13 cellular contexts compared by ENCODE assay signal in the genomic region with DNA sequence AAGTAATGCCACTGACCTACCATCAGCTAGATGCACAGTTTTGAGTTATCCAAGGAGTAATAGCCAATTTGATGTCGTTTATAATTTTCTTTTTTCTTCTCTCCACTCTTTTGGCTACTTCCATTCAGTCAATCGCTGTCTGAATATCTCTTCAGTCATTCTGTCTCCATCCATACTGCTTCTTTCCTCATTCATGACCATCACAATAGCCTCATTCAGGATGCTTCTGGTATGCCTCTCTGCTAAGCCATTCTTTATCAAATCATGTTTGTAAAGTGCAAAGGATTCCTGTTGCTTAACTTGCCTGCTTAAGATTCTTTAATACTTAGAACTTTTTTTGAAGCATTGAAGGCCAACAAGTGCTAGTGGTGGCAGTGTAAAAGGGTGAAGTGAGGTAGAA. TPM values are rescaled to one million over a fixed set of nuclear protein-coding genes. Genes with fewer than 3 reads are reported as not detected.
A peak's percentile ranks its signal among the peaks of the same experiment; 100 is the strongest.
DNase-seq lines count a peak whose midpoint lies in the region; ATAC-seq lines count a peak whose summit lies in the region.
"Had no signal": no experiment of that assay in that cellular context is flagged by ENCODE, and none has a peak within 500 bp of the region (broad histone marks: within the 10 kb centered on the region; RNA-seq: fewer than 3 reads in every experiment).

No MANE protein-coding gene starts in this region.

- peaks cover 64% of the 10 kb centered on the region for H3K36me3 ChIP-seq in SJCRH30

- ATAC-seq in HG03460 (IDR thresholded peaks at IDR 0.05; ENCODE audit: unreplicated experiment) = no peak
- ATAC-seq: CD8-positive, alpha-beta T cell had no signal

- H3K4me3 ChIP-seq in SJCRH30 = no peak overlapping the region

- H3K27ac ChIP-seq in SJCRH30 = no peak overlapping the region
- H3K27ac ChIP-seq: 22Rv1 had no signal

- in situ Hi-C loops in SK-MEL-5 (cut with HindIII; ENCODE audit: low pct_unique_long_range_greater_than_20kb, low sequenced_read_pairs) = no loop called here

- DNase-seq in COLO829 (ENCODE audit: low spot score) (peak; percentile 48), SK-MEL-5 (ENCODE audit: low read depth, low spot score) (peak; percentile 45), globus pallidus (ENCODE audit: low spot score) (peak; percentile 16), midbrain (lab: John Stamatoyannopoulos, UW) (peak; percentile 16), islet precursor cell (no peak), NCI-H146 treated with DMSO at 0.1 percent for 48 hours (lab: John Stamatoyannopoulos, UW; ENCODE audit: unreplicated experiment) (no peak), SJCRH30 (no peak)
- DNase-seq: Caco-2; CD8-positive, alpha-beta T cell; DND-41; GDM1 had no signal

- H3K9me3 ChIP-seq in SJCRH30 (replicated peaks) = no peaks in the 10 kb centered on the region
- H3K9me3 ChIP-seq: Caco-2 had no signal

- H3K4me1 ChIP-seq in SJCRH30 = no peaks in the 10 kb centered on the region
- H3K4me1 ChIP-seq: Caco-2 had no signal

- no peaks in the 10 kb centered on the region for H3K27me3 ChIP-seq in SJCRH30

RNA-seq across cellular contexts. Expression of gene TYW3, which starts 20.2 kb away (rescaled TPM):
- total RNA-seq in SK-MEL-5 (2014; rRNA removed; shearing (Covaris generic)) = 22.6 and 30.5 TPM in 2 replicates
- polyA plus RNA-seq in SK-MEL-5 (2015; cell fraction: cytosol; rRNA removed) = 16.1 TPM in 2 replicates
- 39.7 and 43.3 TPM in 2 replicates for polyA plus RNA-seq in SK-MEL-5 (2015; cell fraction: nucleus; rRNA removed)
- total RNA-seq in SJCRH30 (2014; rRNA removed; shearing (Covaris generic)) = 24.9 and 28.9 TPM in 2 replicates

RNA-seq across cellular contexts. Expression of gene CRYZ, which starts 20.3 kb away (rescaled TPM):
- total RNA-seq in SK-MEL-5 (2014; rRNA removed; shearing (Covaris generic)) = 27.7 and 28.3 TPM in 2 replicates
- polyA plus RNA-seq in SK-MEL-5 (2015; cell fraction: cytosol; rRNA removed) = 27.1 and 30.6 TPM in 2 replicates
- polyA plus RNA-seq in SK-MEL-5 (2015; cell fraction: nucleus; rRNA removed) = 27.8 and 37.0 TPM in 2 replicates
- total RNA-seq in SJCRH30 (2014; rRNA removed; shearing (Covaris generic)) = 36.1 and 39.0 TPM in 2 replicates

Comparison
In these comparisons a context has a peak if more than half of its experiments do, and no peak if none do; other contexts are left out.
1. DNase-seq: peak in COLO829 (single experiment), SK-MEL-5 (single experiment), globus pallidus (single experiment) and midbrain (single experiment); none in islet precursor cell (single experiment), NCI-H146 treated with DMSO at 0.1 percent for 48 hours (single experiment) and SJCRH30 (0 of 2).